In genomic region chr21:38171723-38172344, GRCh38 we compare ENCODE assay signal across 1 cellular context.
TF ChIP-seq lines count a peak whose summit lies in the region.

No MANE protein-coding gene starts in this region.

TF ChIP-seq in H1, 55 proteins besides CTCF, POLR2A, EP300 and RAD21 (continued from another document):
- TF ChIP-seq SRF (IDR thresholded peaks at IDR 0.05; ENCODE audit: low read depth, low read length): no peak
- TF ChIP-seq PHF8 (conservative IDR thresholded peaks at IDR 0.05; ENCODE audit: low read depth, low read length): no peak
- TF ChIP-seq TBP (IDR thresholded peaks at IDR 0.05; ENCODE audit: low read depth, low read length): 0 out of 2 replicates have a peak, but pooled peaks have one; percentile 36
- TF ChIP-seq FOSL1 (IDR thresholded peaks at IDR 0.05; ENCODE audit: insufficient read depth, low read depth, low read length): no peak
- no peak for TF ChIP-seq CBX5 (IDR thresholded peaks at IDR 0.05; ENCODE audit: low read depth, low read length)
- peak; percentile 72 for TF ChIP-seq CHD7 (IDR thresholded peaks at IDR 0.05; ENCODE audit: insufficient replicate concordance, low read length)
- no peak for TF ChIP-seq BACH1 (IDR thresholded peaks at IDR 0.05; ENCODE audit: low read length)
- TF ChIP-seq, protein P1, sequence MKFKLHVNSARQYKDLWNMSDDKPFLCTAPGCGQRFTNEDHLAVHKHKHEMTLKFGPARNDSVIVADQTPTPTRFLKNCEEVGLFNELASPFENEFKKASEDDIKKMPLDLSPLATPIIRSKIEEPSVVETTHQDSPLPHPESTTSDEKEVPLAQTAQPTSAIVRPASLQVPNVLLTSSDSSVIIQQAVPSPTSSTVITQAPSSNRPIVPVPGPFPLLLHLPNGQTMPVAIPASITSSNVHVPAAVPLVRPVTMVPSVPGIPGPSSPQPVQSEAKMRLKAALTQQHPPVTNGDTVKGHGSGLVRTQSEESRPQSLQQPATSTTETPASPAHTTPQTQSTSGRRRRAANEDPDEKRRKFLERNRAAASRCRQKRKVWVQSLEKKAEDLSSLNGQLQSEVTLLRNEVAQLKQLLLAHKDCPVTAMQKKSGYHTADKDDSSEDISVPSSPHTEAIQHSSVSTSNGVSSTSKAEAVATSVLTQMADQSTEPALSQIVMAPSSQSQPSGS (IDR thresholded peaks at IDR 0.05; ENCODE audit: low read length): peak; percentile 89
- TF ChIP-seq JUND (IDR thresholded peaks at IDR 0.05; ENCODE audit: low read length): peak; percentile 93
- peak; percentile 63; the same call in 1 of the 2 replicates for TF ChIP-seq POLR2AphosphoS5 (IDR thresholded peaks at IDR 0.05; ENCODE audit: low read depth, low read length)
- TF ChIP-seq EZH2 (IDR thresholded peaks at IDR 0.05; ENCODE audit: low read depth, low read length, severe bottlenecking): no peak
- peak; percentile 54; the same call in 1 of the 2 replicates for TF ChIP-seq KDM1A (IDR thresholded peaks at IDR 0.05; ENCODE audit: borderline replicate concordance, low read length)
- TF ChIP-seq TAF1 (IDR thresholded peaks at IDR 0.05; ENCODE audit: low read depth, low read length): peak; percentile 32; the same call in 1 of the 2 replicates
- TF ChIP-seq TEAD4 (IDR thresholded peaks at IDR 0.05; ENCODE audit: low read depth, low read length): peak; percentile 86
- no peak for TF ChIP-seq BCL11A (IDR thresholded peaks at IDR 0.05; ENCODE audit: low read depth in 2 of 2, low read length in 2 of 2)
- peak; percentile 93 for TF ChIP-seq JUN (IDR thresholded peaks at IDR 0.05; ENCODE audit: low read depth, low read length)
- 0 out of 2 replicates have a peak, but pooled peaks have one; percentile 27 for TF ChIP-seq SP1 (IDR thresholded peaks at IDR 0.05; ENCODE audit: low read depth, low read length)
- TF ChIP-seq, protein P2, sequence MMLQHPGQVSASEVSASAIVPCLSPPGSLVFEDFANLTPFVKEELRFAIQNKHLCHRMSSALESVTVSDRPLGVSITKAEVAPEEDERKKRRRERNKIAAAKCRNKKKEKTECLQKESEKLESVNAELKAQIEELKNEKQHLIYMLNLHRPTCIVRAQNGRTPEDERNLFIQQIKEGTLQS (IDR thresholded peaks at IDR 0.05; ENCODE audit: insufficient read depth, low read depth, low read length): no peak
